12 cellular contexts compared by ENCODE assay signal in genomic region chr6:109457596-109457996, GRCh38. TPM values are rescaled to one million over a fixed set of nuclear protein-coding genes. Genes with fewer than 3 reads are reported as not detected.
DNase-seq lines count a peak whose midpoint lies in the region; ATAC-seq and TF ChIP-seq lines count a peak whose summit lies in the region.
"Had no signal": no experiment of that assay in that cellular context is flagged by ENCODE, and none has a peak within 500 bp of the region (broad histone marks: within the 10 kb centered on the region; RNA-seq: fewer than 3 reads in every experiment).

No MANE protein-coding gene starts in this region.

- H3K4me1 Mint-ChIP-seq in activated T-helper 2 cell treated with anti-CD3 and anti-CD28 coated beads, Interferon-gamma antibody, Interleukin-2, Interleukin-4, amounts not matched to agents 10 μg/mL and 5 μg/mL and 100 μg/mL, durations not matched to agents 14 hours and 24 hours and 36 hours (ENCODE audit: low read depth) = peaks cover 63% of the 10 kb centered on the region

- no peak overlapping the region for H3K23ac ChIP-seq in mesenchymal stem cell (ENCODE audit: low read length in 2 of 2)

- 89% methylated on average over 5 of the region's 5 CpGs for WGBS in mesenchymal stem cell

- H3K9me3 ChIP-seq in right atrium auricular region = no peaks in the 10 kb centered on the region
- H3K9me3 ChIP-seq in mesenchymal stem cell (ENCODE audit: control insufficient read depth, low read length) = no peaks in the 10 kb centered on the region
- H3K9me3 ChIP-seq in upper lobe of right lung = no peaks in the 10 kb centered on the region
- H3K9me3 ChIP-seq: Caco-2 had no signal

- no peak overlapping the region for H2AK5ac ChIP-seq in mesenchymal stem cell (ENCODE audit: low read length, severe bottlenecking)

- peaks cover 0 to 32% of the 10 kb centered on the region in 2 donors for H3K4me1 ChIP-seq in right atrium auricular region
- peaks cover 20% of the 10 kb centered on the region for H3K4me1 ChIP-seq in mesenchymal stem cell (ENCODE audit: control insufficient read depth, insufficient read depth, low read depth, low read length)
- peaks cover 40% of the 10 kb centered on the region for H3K4me1 ChIP-seq in upper lobe of right lung

- no peaks in the 10 kb centered on the region for H3K27me3 ChIP-seq in right atrium auricular region
- H3K27me3 ChIP-seq in mesenchymal stem cell (ENCODE audit: control insufficient read depth in 1 of 2, insufficient read depth in 1 of 2, low read length in 2 of 2) = no peaks in the 10 kb centered on the region
- H3K27me3 ChIP-seq in upper lobe of right lung = no peaks in the 10 kb centered on the region

- no peak for TF ChIP-seq CTCF in right atrium auricular region (IDR thresholded peaks at IDR 0.05)
- no peak for TF ChIP-seq CTCF in upper lobe of right lung (IDR thresholded peaks at IDR 0.05)

- DNase-seq in right atrium auricular region (ENCODE audit: low spot score) (no peak), left ventricle myocardium superior (no peak), mesenchymal stem cell (no peak), upper lobe of right lung (no peak), posterior cingulate gyrus (no peak), mucosa of gallbladder (ENCODE audit: low spot score) (no peak)
- DNase-seq in activated T-helper 2 cell treated with anti-CD3 and anti-CD28 coated beads, Interferon-gamma antibody, Interleukin-2, Interleukin-4, amounts not matched to agents 10 μg/mL and 5 μg/mL and 100 μg/mL, durations not matched to agents 14 hours and 24 hours and 36 hours (ENCODE audit: low spot score) = no peak
- DNase-seq: Caco-2, NCI-H2171 treated with DMSO at 0.1 percent for 48 hours had no signal

- intact Hi-C loops in left ventricle myocardium superior (cut with micrococcal nuclease) (no loop called here), upper lobe of right lung (cut with DNase I) (no loop called here), posterior cingulate gyrus (cut with DNase I) (no loop called here)
- intact Hi-C loops in activated T-helper 2 cell treated with anti-CD3 and anti-CD28 coated beads, Interferon-gamma antibody, Interleukin-2, Interleukin-4, amounts not matched to agents 10 μg/mL and 5 μg/mL and 100 μg/mL, durations not matched to agents 14 hours and 24 hours and 36 hours (cut with micrococcal nuclease) = loop anchor here (5.0 to 10.0 kb wide), 5 partner anchors 57 to 727 kb away; partner anchors contain the start of genes AK9, CDC40, CEP57L1 and FIG4

- peaks cover 15% of the 10 kb centered on the region for H3K36me3 ChIP-seq in right atrium auricular region
- H3K36me3 ChIP-seq in mesenchymal stem cell (ENCODE audit: control insufficient read depth in 1 of 2, insufficient read depth in 2 of 2, low read depth in 1 of 2, low read length in 2 of 2) = peaks cover 15 to 29% of the 10 kb centered on the region in 2 experiments
- H3K36me3 ChIP-seq in upper lobe of right lung = peaks cover 24% of the 10 kb centered on the region

- H2BK15ac ChIP-seq in mesenchymal stem cell (ENCODE audit: low read depth, poor library complexity, severe bottlenecking) = no peak overlapping the region

- H3K27ac Mint-ChIP-seq in activated T-helper 2 cell treated with anti-CD3 and anti-CD28 coated beads, Interferon-gamma antibody, Interleukin-2, Interleukin-4, amounts not matched to agents 10 μg/mL and 5 μg/mL and 100 μg/mL, durations not matched to agents 14 hours and 24 hours and 36 hours = peak overlapping the region; percentile 15
- H3K27ac Mint-ChIP-seq: activated naive CD4-positive, alpha-beta T cell treated with anti-CD3 and anti-CD28 coated beads, Interleukin-2, amount 50 U/mL, for 72 hours had no signal

- H3K27ac ChIP-seq in right atrium auricular region (peak overlapping the region; percentile 74 to 77), mesenchymal stem cell (ENCODE audit: low read length, poor library complexity, severe bottlenecking) (no peak overlapping the region), upper lobe of right lung (peak overlapping the region; percentile 86)

- H3K4me3 Mint-ChIP-seq in activated T-helper 2 cell treated with anti-CD3 and anti-CD28 coated beads, Interferon-gamma antibody, Interleukin-2, Interleukin-4, amounts not matched to agents 10 μg/mL and 5 μg/mL and 100 μg/mL, durations not matched to agents 14 hours and 24 hours and 36 hours (ENCODE audit: low read depth) = no peak overlapping the region

- H3K4me2 ChIP-seq in mesenchymal stem cell (ENCODE audit: low read length, poor library complexity, severe bottlenecking) = no peak overlapping the region

- H3K14ac ChIP-seq in mesenchymal stem cell (ENCODE audit: low read length in 2 of 2) = no peak overlapping the region

- H4K91ac ChIP-seq in mesenchymal stem cell (ENCODE audit: low read length) = no peak overlapping the region

- H3K27me3 Mint-ChIP-seq in activated T-helper 2 cell treated with anti-CD3 and anti-CD28 coated beads, Interferon-gamma antibody, Interleukin-2, Interleukin-4, amounts not matched to agents 10 μg/mL and 5 μg/mL and 100 μg/mL, durations not matched to agents 14 hours and 24 hours and 36 hours (ENCODE audit: low read depth) = no peaks in the 10 kb centered on the region

- H3K4me3 ChIP-seq in right atrium auricular region (no peak overlapping the region), mesenchymal stem cell (ENCODE audit: insufficient read depth in 1 of 2, low read depth in 1 of 2, low read length in 2 of 2) (peak overlapping the region in 1 of 2 experiments; percentile 95), upper lobe of right lung (no peak overlapping the region)

- H3K9ac ChIP-seq in mesenchymal stem cell (ENCODE audit: low read length) = peak overlapping the region; percentile 86

- no peak overlapping the region for H2BK5ac ChIP-seq in mesenchymal stem cell (ENCODE audit: low read depth, low read length, poor library complexity, severe bottlenecking)

- H2BK12ac ChIP-seq in mesenchymal stem cell (ENCODE audit: low read length in 2 of 2) = no peak overlapping the region

- no peak overlapping the region for H2AFZ ChIP-seq in mesenchymal stem cell (ENCODE audit: low read depth, low read length)

- peaks cover 23% of the 10 kb centered on the region for H3K79me1 ChIP-seq in mesenchymal stem cell (replicated peaks; ENCODE audit: low read length, poor library complexity, severe bottlenecking)

- no peak for ATAC-seq in left ventricle myocardium superior
- no peak for ATAC-seq in upper lobe of right lung
- ATAC-seq in GM19397 (IDR thresholded peaks at IDR 0.05; ENCODE audit: unreplicated experiment) = no peak
- ATAC-seq: activated naive CD4-positive, alpha-beta T cell treated with anti-CD3 and anti-CD28 coated beads, Interleukin-2, amount 50 U/mL, for 72 hours; HCT116 had no signal

- H3K9me3 Mint-ChIP-seq in activated T-helper 2 cell treated with anti-CD3 and anti-CD28 coated beads, Interferon-gamma antibody, Interleukin-2, Interleukin-4, amounts not matched to agents 10 μg/mL and 5 μg/mL and 100 μg/mL, durations not matched to agents 14 hours and 24 hours and 36 hours = peaks cover 3% of the 10 kb centered on the region

- peaks cover 46% of the 10 kb centered on the region for H3K36me3 Mint-ChIP-seq in activated T-helper 2 cell treated with anti-CD3 and anti-CD28 coated beads, Interferon-gamma antibody, Interleukin-2, Interleukin-4, amounts not matched to agents 10 μg/mL and 5 μg/mL and 100 μg/mL, durations not matched to agents 14 hours and 24 hours and 36 hours (ENCODE audit: low read depth)

- H4K8ac ChIP-seq in mesenchymal stem cell (ENCODE audit: low read length) = no peak overlapping the region

- H3K18ac ChIP-seq in mesenchymal stem cell (ENCODE audit: low read depth in 1 of 2, low read length in 2 of 2) = no peak overlapping the region

- no peak overlapping the region for H2BK120ac ChIP-seq in mesenchymal stem cell (ENCODE audit: low read depth, low read length)

- H3K4ac ChIP-seq in mesenchymal stem cell (ENCODE audit: low read depth in 1 of 2, low read length in 2 of 2) = no peak overlapping the region

RNA-seq across cellular contexts. Expression of gene MICAL1, which starts 2.0 kb away (rescaled TPM):
- total RNA-seq in right atrium auricular region = 10 to 100 TPM in 1 of 2 donors, 1 to 10 TPM in 1; 4.5 to 11.6 TPM
- 7.5 TPM for total RNA-seq in left ventricle myocardium superior
- total RNA-seq in activated T-helper 2 cell treated with anti-CD3 and anti-CD28 coated beads, Interferon-gamma antibody, Interleukin-2, Interleukin-4, amounts not matched to agents 10 μg/mL and 5 μg/mL and 100 μg/mL, durations not matched to agents 14 hours and 24 hours and 36 hours = 47.8 and 51.8 TPM in 2 replicates
- polyA plus RNA-seq in mesenchymal stem cell (2013, experiment 1 of 2) = 25.7 TPM
- 24.6 TPM for polyA plus RNA-seq in mesenchymal stem cell (2013, experiment 2 of 2)
- total RNA-seq in upper lobe of right lung = 53.6 TPM
- 71.8 TPM for total RNA-seq in mucosa of gallbladder

RNA-seq across cellular contexts. Expression of gene SMPD2, which starts 17.1 kb away (rescaled TPM):
- total RNA-seq in right atrium auricular region (1 to 10 TPM; 5.5 TPM), left ventricle myocardium superior (5.7 TPM), upper lobe of right lung (15.4 TPM), mucosa of gallbladder (23.2 TPM)
- total RNA-seq in activated T-helper 2 cell treated with anti-CD3 and anti-CD28 coated beads, Interferon-gamma antibody, Interleukin-2, Interleukin-4, amounts not matched to agents 10 μg/mL and 5 μg/mL and 100 μg/mL, durations not matched to agents 14 hours and 24 hours and 36 hours = 14.7 and 17.5 TPM in 2 replicates
- 4.7 TPM for polyA plus RNA-seq in mesenchymal stem cell (2013, experiment 1 of 2)
- 5.0 TPM for polyA plus RNA-seq in mesenchymal stem cell (2013, experiment 2 of 2)

RNA-seq across cellular contexts. Expression of gene PPIL6, which starts 17.2 kb away (rescaled TPM):
- total RNA-seq in right atrium auricular region (1 to 10 TPM; 6.9 to 9.1 TPM), left ventricle myocardium superior (2.5 TPM), upper lobe of right lung (4.2 TPM), mucosa of gallbladder (2.6 TPM)
- 0.32 TPM in 1 of 2 replicates, not detected in the other for total RNA-seq in activated T-helper 2 cell treated with anti-CD3 and anti-CD28 coated beads, Interferon-gamma antibody, Interleukin-2, Interleukin-4, amounts not matched to agents 10 μg/mL and 5 μg/mL and 100 μg/mL, durations not matched to agents 14 hours and 24 hours and 36 hours
- 0.73 TPM for polyA plus RNA-seq in mesenchymal stem cell (2013, experiment 1 of 2)
- 0.45 TPM for polyA plus RNA-seq in mesenchymal stem cell (2013, experiment 2 of 2)
- total RNA-seq: activated naive CD4-positive, alpha-beta T cell treated with anti-CD3 and anti-CD28 coated beads, Interleukin-2, amount 50 U/mL, for 72 hours; Caco-2 had no signal

RNA-seq across cellular contexts. Expression of gene ZBTB24, which starts 25.4 kb away (rescaled TPM):
- total RNA-seq in right atrium auricular region (1 to 10 TPM; 3.7 to 4.5 TPM), left ventricle myocardium superior (3.4 TPM), upper lobe of right lung (8.5 TPM), mucosa of gallbladder (5.3 TPM)
- total RNA-seq in activated T-helper 2 cell treated with anti-CD3 and anti-CD28 coated beads, Interferon-gamma antibody, Interleukin-2, Interleukin-4, amounts not matched to agents 10 μg/mL and 5 μg/mL and 100 μg/mL, durations not matched to agents 14 hours and 24 hours and 36 hours = 17.7 and 18.8 TPM in 2 replicates
- polyA plus RNA-seq in mesenchymal stem cell (2013, experiment 1 of 2) = 3.7 TPM
- polyA plus RNA-seq in mesenchymal stem cell (2013, experiment 2 of 2) = 3.7 TPM
